In the genomic region with DNA sequence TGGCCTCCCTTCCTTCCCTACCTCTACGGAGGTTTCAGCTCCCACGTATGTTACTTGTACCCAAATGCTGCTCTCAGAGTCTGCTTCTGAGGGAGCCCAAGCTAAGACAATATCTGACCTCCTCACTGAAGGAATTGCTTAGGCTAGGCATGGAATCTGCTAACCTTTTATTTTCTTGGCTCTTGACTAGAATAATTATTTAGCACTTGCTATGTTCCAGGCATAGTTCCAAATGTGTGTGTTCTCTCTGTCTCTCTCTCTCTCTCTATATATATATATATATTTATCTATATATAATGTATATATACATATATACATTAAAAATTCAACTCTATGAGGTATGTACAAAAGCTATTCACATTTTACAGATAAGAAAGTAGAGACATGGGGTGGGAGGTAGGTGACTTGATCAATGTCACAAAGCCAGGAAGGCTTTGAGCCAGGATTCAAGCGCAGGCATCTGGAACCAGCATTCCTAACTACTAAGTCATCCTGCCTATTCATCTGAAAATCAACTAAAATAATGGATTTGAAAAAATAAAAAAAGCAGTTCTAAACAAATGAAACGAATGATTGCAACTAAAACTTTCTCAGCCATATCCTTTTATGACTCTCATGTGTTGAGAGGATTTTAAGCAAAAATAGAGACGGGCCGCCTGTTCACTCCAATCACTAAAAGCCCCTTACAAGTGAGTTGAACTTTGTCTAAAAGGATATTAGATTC, we compare ENCODE assay signal across 9 cellular contexts.
DNase-seq lines count a peak whose midpoint lies in the region; TF ChIP-seq lines count a peak whose summit lies in the region.
"Had no signal": no experiment of that assay in that cellular context is flagged by ENCODE, and none has a peak within 500 bp of the region (broad histone marks: within the 10 kb centered on the region; RNA-seq: fewer than 3 reads in every experiment).

No MANE protein-coding gene starts in this region.

- no peak overlapping the region for H3K4me3 Mint-ChIP-seq in osteocyte (ENCODE audit: unreplicated experiment)
- no peak overlapping the region for H3K4me3 Mint-ChIP-seq in type B pancreatic cell

- H3K27ac ChIP-seq in RWPE1 (peak overlapping the region; percentile 96; the same call in 1 of the 2 replicates), testis (no peak overlapping the region)

- intact Hi-C loops in testis (cut with DNase I; ENCODE audit: low total_unique reads): no loop called here

- CTCF ChIA-PET in BJ (lab: Yijun Ruan, JAX) (interaction anchor here (1.3 to 1.6 kb wide), 2 partner anchors 33 to 56 kb away, joined by 3 to 4 read pairs; no protein-coding TSS in a partner anchor), RWPE1 (lab: Yijun Ruan, JAX) (no interaction called here)

- POLR2A ChIA-PET in BJ (lab: Charles Lee): no interaction called here
- POLR2A ChIA-PET in RWPE1 (lab: Yijun Ruan, JAX; ENCODE audit: low non-redundant PET): no interaction called here

- H3K9me3 ChIP-seq in testis: no peaks in the 10 kb centered on the region

- TF ChIP-seq POLR2A in testis (IDR thresholded peaks at IDR 0.05): no peak

- 49 to 53% methylated on average over 6 of the region's 6 CpGs for WGBS in testis, 2 donors

- H3K9me3 Mint-ChIP-seq in osteocyte (ENCODE audit: unreplicated experiment): peaks cover 3% of the 10 kb centered on the region
- H3K9me3 Mint-ChIP-seq in type B pancreatic cell: no peaks in the 10 kb centered on the region

- H3K27ac Mint-ChIP-seq in osteocyte (ENCODE audit: unreplicated experiment) (peak overlapping the region; percentile 29), type B pancreatic cell (no peak overlapping the region)

- no peaks in the 10 kb centered on the region for H3K4me1 ChIP-seq in testis

- H3K36me3 ChIP-seq in BJ (ENCODE audit: control insufficient read depth, insufficient read depth, low read length) (no peaks in the 10 kb centered on the region), testis (ENCODE audit: low read depth, missing control alignments) (no peaks in the 10 kb centered on the region)

- DNase-seq in BJ (ENCODE audit: low read depth) (peak; percentile 31), RWPE1 (ENCODE audit: low spot score) (peak; percentile 38), fibroblast of peridontal ligament (ENCODE audit: extremely low read depth) (peak; percentile 91), osteocyte (ENCODE audit: extremely low spot score, unreplicated experiment) (no peak), type B pancreatic cell (ENCODE audit: extremely low spot score, unreplicated experiment) (no peak), testis (no peak), NCI-H1436 treated with DMSO at 0.1 percent for 48 hours (lab: John Stamatoyannopoulos, UW) (no peak)
- no peak for DNase-seq in activated CD4-positive, alpha-beta T cell treated with anti-CD3 and anti-CD28 coated beads for 48 hours
- DNase-seq: activated naive CD4-positive, alpha-beta T cell treated with Interleukin-2 at 50 U/mL for 16 hours had no signal

- H3K27me3 ChIP-seq in BJ (ENCODE audit: control insufficient read depth, insufficient read depth, low read length) (no peaks in the 10 kb centered on the region), testis (no peaks in the 10 kb centered on the region)

- H3K4me1 Mint-ChIP-seq in osteocyte (ENCODE audit: unreplicated experiment) (peaks cover 40% of the 10 kb centered on the region), type B pancreatic cell (ENCODE audit: unreplicated experiment) (no peaks in the 10 kb centered on the region)

- no peak overlapping the region for H3K4me3 ChIP-seq in BJ (ENCODE audit: low read depth, low read length)
- no peak overlapping the region for H3K4me3 ChIP-seq in testis

- H3K27me3 Mint-ChIP-seq in osteocyte (ENCODE audit: unreplicated experiment) (no peaks in the 10 kb centered on the region), type B pancreatic cell (peaks cover 7% of the 10 kb centered on the region)

- TF ChIP-seq CTCF in BJ (IDR thresholded peaks at IDR 0.05; ENCODE audit: insufficient read depth, low read depth, low read length): no peak
- TF ChIP-seq CTCF in RWPE1 (conservative IDR thresholded peaks at IDR 0.05; ENCODE audit: low read depth): no peak
- TF ChIP-seq CTCF in osteocyte (IDR thresholded peaks at IDR 0.05): no peak
- TF ChIP-seq CTCF in type B pancreatic cell (conservative IDR thresholded peaks at IDR 0.05): no peak
- TF ChIP-seq CTCF in testis (IDR thresholded peaks at IDR 0.05): no peak

- H3K36me3 Mint-ChIP-seq in osteocyte (ENCODE audit: unreplicated experiment): no peaks in the 10 kb centered on the region
- no peaks in the 10 kb centered on the region for H3K36me3 Mint-ChIP-seq in type B pancreatic cell

Comparison
In these comparisons a context has a peak if more than half of its experiments do, and no peak if none do; other contexts are left out.
1. DNase-seq: peak in BJ (single experiment), RWPE1 (single experiment) and fibroblast of peridontal ligament (single experiment); none in osteocyte (single experiment), activated CD4-positive, alpha-beta T cell treated with anti-CD3 and anti-CD28 coated beads for 48 hours (single experiment), type B pancreatic cell (single experiment), testis (single experiment) and NCI-H1436 treated with DMSO at 0.1 percent for 48 hours (single experiment).